In the genomic region with DNA sequence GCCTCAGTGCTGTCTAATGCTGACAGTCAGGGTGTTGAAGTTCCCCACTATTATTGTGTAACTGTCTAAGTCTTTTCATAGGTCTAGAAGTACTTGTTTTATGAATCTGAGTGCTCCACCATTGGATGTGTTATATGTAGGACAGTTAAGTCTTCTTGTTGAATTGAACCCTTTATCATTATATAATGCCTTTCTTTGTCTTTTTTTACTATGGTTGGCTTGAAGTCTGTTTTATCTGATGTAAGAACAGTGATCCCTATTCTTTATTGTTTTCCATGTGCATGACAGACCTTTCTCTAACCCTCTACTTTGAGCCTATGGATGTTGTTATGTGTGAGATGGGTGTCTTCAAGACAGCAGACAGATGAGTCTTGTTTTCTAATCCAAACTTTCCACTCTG, we compare ENCODE assay signal across 7 cellular contexts.
"Had no signal": no experiment of that assay in that cellular context is flagged by ENCODE, and none has a peak within 500 bp of the region (broad histone marks: within the 10 kb centered on the region; RNA-seq: fewer than 3 reads in every experiment).

No MANE protein-coding gene starts in this region.

- H3K4me3 Mint-ChIP-seq: HFFc6 had no signal

- H3K4me1 Mint-ChIP-seq: IgD-negative memory B cell had no signal

- H3K27ac Mint-ChIP-seq: HFFc6, IgD-negative memory B cell had no signal

- DNase-seq: GM23248, GOT3, H7, HFFc6 had no signal

- H3K36me3 Mint-ChIP-seq: IgD-negative memory B cell had no signal

- ATAC-seq: HCT116, HepG2 had no signal
